In genomic region chr9:14270358-14271077, GRCh38 we compare ENCODE assay signal across 14 cellular contexts. TPM values are rescaled to one million over a fixed set of nuclear protein-coding genes. Genes with fewer than 3 reads are reported as not detected.
A peak's percentile ranks its signal among the peaks of the same experiment; 100 is the strongest.
DNase-seq lines count a peak whose midpoint lies in the region; ATAC-seq and TF ChIP-seq lines count a peak whose summit lies in the region.
"Had no signal": no experiment of that assay in that cellular context is flagged by ENCODE, and none has a peak within 500 bp of the region (broad histone marks: within the 10 kb centered on the region; RNA-seq: fewer than 3 reads in every experiment).

No MANE protein-coding gene starts in this region.

- H3K36me3 ChIP-seq in HEK293 (ENCODE audit: control insufficient read depth in 2 of 2, insufficient read depth in 1 of 2, low read length in 2 of 2) (no peaks in the 10 kb centered on the region), SK-N-SH (replicated peaks in 1 of 2; ENCODE audit: control insufficient read depth in 1 of 2, insufficient read depth in 2 of 2, low read length in 1 of 2) (peaks cover 3 to 8% of the 10 kb centered on the region in 2 experiments)
- H3K36me3 ChIP-seq: pancreas had no signal

- intact Hi-C loops in sciatic nerve (cut with DNase I): no loop called here

- H3K4me3 ChIP-seq in HEK293 (ENCODE audit: low read depth, low read length) (no peak overlapping the region), SK-N-SH (ENCODE audit: low read depth in 2 of 2, low read length in 1 of 2) (peak overlapping the region in 1 of 2 experiments; percentile 15; a peak in 2 of 4 replicates), fibroblast of the aortic adventitia (ENCODE audit: low read depth, low read length) (no peak overlapping the region)
- H3K4me3 ChIP-seq: pancreas, tibial artery had no signal

- H3K9me2 ChIP-seq in SK-N-SH: no peaks in the 10 kb centered on the region

- H4K20me1 ChIP-seq in SK-N-SH (ENCODE audit: insufficient read depth): peaks cover 7% of the 10 kb centered on the region

- peak; percentile 63 to 83; a peak in 3 of 4 replicates for TF ChIP-seq EP300 in SK-N-SH (IDR thresholded peaks at IDR 0.05; ENCODE audit: borderline replicate concordance in 1 of 2, low read depth in 1 of 2, low read length in 1 of 2)

- ATAC-seq in sciatic nerve: peak; percentile 53

- POLR2A ChIA-PET in HEK293 (lab: Yijun Ruan, JAX): interaction anchor here (0.8 to 1.3 kb wide), 4 partner anchors 44 to 49 kb away, joined by 3 to 5 read pairs (median 4); partner anchors contain the start of gene NFIB
- POLR2A ChIA-PET in SK-N-SH (lab: Yijun Ruan, JAX): interaction anchor here (0.5 to 1.4 kb wide), 7 partner anchors 7 to 342 kb away, joined by 3 to 6 read pairs (median 3); partner anchors contain the start of gene NFIB

- peaks cover 78% of the 10 kb centered on the region for H3K79me2 ChIP-seq in SK-N-SH (ENCODE audit: insufficient read depth)

- CTCF ChIA-PET in HEK293 (lab: Yijun Ruan, JAX) (interaction anchor here (0.6 to 1.1 kb wide), 4 partner anchors 10 to 83 kb away, joined by 3 to 4 read pairs (median 4); no protein-coding TSS in a partner anchor), SK-N-SH (lab: Yijun Ruan, JAX) (interaction anchor here (0.9 to 1.9 kb wide), 6 partner anchors 9 to 163 kb away, joined by 3 to 7 read pairs (median 4); no protein-coding TSS in a partner anchor)

- peak; percentile 43 for DNase-seq in SK-N-SH
- peak; percentile 78 for DNase-seq in fibroblast of the aortic adventitia (ENCODE audit: low read depth)
- no peak for DNase-seq in sciatic nerve (ENCODE audit: low spot score)
- no peak for DNase-seq in globus pallidus (ENCODE audit: low spot score)
- no peak for DNase-seq in COLO668 (lab: John Stamatoyannopoulos, UW; ENCODE audit: unreplicated experiment)
- no peak for DNase-seq in foreskin melanocyte
- DNase-seq: activated CD8-positive, alpha-beta memory T cell treated with anti-CD3 and anti-CD28 coated beads, Interleukin-2, amount 50 U/mL, for 48 hours; activated naive CD4-positive, alpha-beta T cell treated with anti-CD3 and anti-CD28 coated beads, Interleukin-2, amount 50 U/mL, for 16 hours; MM.1S; stimulated activated CD4-positive, alpha-beta T cell treated with anti-CD3 and anti-CD28 coated beads, Interleukin-15, amount 100 ng/mL, for 24 hours had no signal

- H2AFZ ChIP-seq in SK-N-SH (ENCODE audit: low read depth): no peak overlapping the region

- H3K27me3 ChIP-seq in SK-N-SH (ENCODE audit: insufficient read depth): no peaks in the 10 kb centered on the region
- H3K27me3 ChIP-seq: pancreas, tibial artery had no signal

- H3K4me1 ChIP-seq in HEK293 (ENCODE audit: control insufficient read depth, insufficient read depth, low read length) (peaks cover 44% of the 10 kb centered on the region), SK-N-SH (ENCODE audit: control insufficient read depth in 1 of 2, insufficient read depth in 2 of 2, low read depth in 1 of 2, low read length in 1 of 2) (peaks cover 44 to 58% of the 10 kb centered on the region in 2 experiments)

- WGBS in SK-N-SH (ENCODE audit: low lambda C conversion rate): 17% methylated on average over 4 of the region's 4 CpGs

- peaks cover 23% of the 10 kb centered on the region for H3F3A ChIP-seq in SK-N-SH (replicated peaks; ENCODE audit: insufficient read depth)

- TF ChIP-seq CTCF in HEK293 (tag by site-specific recombination; IDR thresholded peaks at IDR 0.05) (no peak), SK-N-SH (IDR thresholded peaks at IDR 0.05) (no peak), fibroblast of the aortic adventitia (IDR thresholded peaks at IDR 0.05; ENCODE audit: insufficient read depth, low read length) (no peak)

- H3K27ac ChIP-seq in HEK293 (ENCODE audit: extremely low read depth, low read depth, low read length) (peak overlapping the region; percentile 48), SK-N-SH (ENCODE audit: low read depth in 2 of 2, low read length in 1 of 2) (peak overlapping the region; percentile 71 to 98; a peak in 3 of 4 replicates)

- H3K9ac ChIP-seq in SK-N-SH: no peak overlapping the region

- H3K9me3 ChIP-seq in HEK293 (ENCODE audit: control insufficient read depth, insufficient read depth, low read depth, low read length) (no peaks in the 10 kb centered on the region), SK-N-SH (no peaks in the 10 kb centered on the region)
- H3K9me3 ChIP-seq: pancreas, tibial artery had no signal

- no peak; the same call in 1 of the 2 replicates for TF ChIP-seq RAD21 in SK-N-SH (IDR thresholded peaks at IDR 0.05; ENCODE audit: low read length)

- peak overlapping the region; percentile 62; the same call in 1 of the 2 replicates for H3K4me2 ChIP-seq in SK-N-SH

TF ChIP-seq in HEK293, 187 proteins besides CTCF, POLR2A, EP300 and RAD21:
- TF ChIP-seq PRDM6 (tag by site-specific recombination; IDR thresholded peaks at IDR 0.05) (peak; percentile 48; the same call in 1 of the 2 replicates), ZFP3 (tag by site-specific recombination; IDR thresholded peaks at IDR 0.05; ENCODE audit: low read depth) (no peak), ELK4 (IDR thresholded peaks at IDR 0.05; ENCODE audit: borderline replicate concordance, low read depth, low read length) (no peak)
TF ChIP-seq in HEK293: peak in this region for 1.

TF ChIP-seq in SK-N-SH, 30 proteins besides CTCF, POLR2A, EP300 and RAD21:
- TF ChIP-seq JUND (IDR thresholded peaks at IDR 0.05): peak; percentile 60
- 0 out of 2 replicates have a peak, but pooled peaks have one; percentile 8 for TF ChIP-seq MEF2A (IDR thresholded peaks at IDR 0.05; ENCODE audit: borderline replicate concordance, low read depth)
- TF ChIP-seq RCOR1 (IDR thresholded peaks at IDR 0.05; ENCODE audit: low read length): peak; percentile 68; the same call in 1 of the 2 replicates
- peak; percentile 83 for TF ChIP-seq TCF12 (IDR thresholded peaks at IDR 0.05)
- no peak for TF ChIP-seq FOSL2 (IDR thresholded peaks at IDR 0.05; ENCODE audit: borderline replicate concordance, low read depth)
- peak; percentile 47; the same call in 1 of the 2 replicates for TF ChIP-seq TEAD4 (IDR thresholded peaks at IDR 0.05; ENCODE audit: borderline replicate concordance, insufficient read depth)
- no peak for TF ChIP-seq USF1 (IDR thresholded peaks at IDR 0.05; ENCODE audit: borderline replicate concordance, low read depth)
- peak; percentile 86 for TF ChIP-seq PBX3 (IDR thresholded peaks at IDR 0.05)
- TF ChIP-seq SMC3 (IDR thresholded peaks at IDR 0.05; ENCODE audit: low read depth, low read length): peak; percentile 3; the same call in 1 of the 2 replicates
- TF ChIP-seq USF2 (IDR thresholded peaks at IDR 0.05; ENCODE audit: borderline replicate concordance, low read depth, low read length): no peak
- TF ChIP-seq NFIC (IDR thresholded peaks at IDR 0.05; ENCODE audit: borderline replicate concordance): 0 out of 2 replicates have a peak, but pooled peaks have one; percentile 28
- peak; percentile 28; the same call in 1 of the 2 replicates for TF ChIP-seq FOXM1 (IDR thresholded peaks at IDR 0.05; ENCODE audit: low read depth)
- peak; percentile 50 for TF ChIP-seq POLR2AphosphoS5 (IDR thresholded peaks at IDR 0.05; ENCODE audit: low read depth, low read length)

RNA-seq across cellular contexts. Expression of gene NFIB, which starts 43.4 kb away (rescaled TPM):
- polyA plus RNA-seq in SK-N-SH (2012; rRNA removed): 8.1 and 9.2 TPM in 2 replicates
- polyA plus RNA-seq in SK-N-SH (2012; cell fraction: cytosol; rRNA removed): 9.4 TPM in 2 replicates
- polyA plus RNA-seq in SK-N-SH (2012; cell fraction: nucleus; rRNA removed): 12.0 and 18.7 TPM in 2 replicates
- total RNA-seq in fibroblast of the aortic adventitia (ENCODE audit: low replicate concordance) (107 and 111 TPM in 2 replicates), sciatic nerve (137 TPM)
- polyA plus RNA-seq: CD14-positive monocyte had no signal

Comparison
In these comparisons a context has a peak if more than half of its experiments do, and no peak if none do; other contexts are left out.
1. DNase-seq: peak in SK-N-SH (single experiment) and fibroblast of the aortic adventitia (single experiment); none in sciatic nerve (single experiment), globus pallidus (single experiment), COLO668 (single experiment) and foreskin melanocyte (single experiment).
2. Of the 4 proteins assayed by ChIP-seq in both HEK293 and SK-N-SH: peak only in HEK293: none; only in SK-N-SH: PBX3; in both: none; in neither: 3.